In genomic region chr2:85087541-85087940, GRCh38 we compare ENCODE assay signal across 36 cellular contexts. TPM values are rescaled to one million over a fixed set of nuclear protein-coding genes. Genes with fewer than 3 reads are reported as not detected.
DNase-seq lines count a peak whose midpoint lies in the region; ATAC-seq, FAIRE-seq and TF ChIP-seq lines count a peak whose summit lies in the region.
"Had no signal": no experiment of that assay in that cellular context is flagged by ENCODE, and none has a peak within 500 bp of the region (broad histone marks: within the 10 kb centered on the region; RNA-seq: fewer than 3 reads in every experiment).

No MANE protein-coding gene starts in this region.

- no TSS peak for BruUV-seq in HepG2 (replicated peaks; lab: Mats Ljungman, UMichigan)

- peaks cover 14% of the 10 kb centered on the region for H3K9me3 Mint-ChIP-seq in WTC11
- no peaks in the 10 kb centered on the region for H3K9me3 Mint-ChIP-seq in natural killer cell treated with Interleukin-12 subunit alpha and Interleukin-12 subunit beta and Interleukin-15 and Interleukin-18, amount 100 ng/mL, for 72 hours
- H3K9me3 Mint-ChIP-seq: CD4-positive, alpha-beta T cell had no signal

- peaks cover 31% of the 10 kb centered on the region for H3K4me1 Mint-ChIP-seq in WTC11
- H3K4me1 Mint-ChIP-seq in natural killer cell treated with Interleukin-12 subunit alpha and Interleukin-12 subunit beta and Interleukin-15 and Interleukin-18, amount 100 ng/mL, for 72 hours (ENCODE audit: low read depth in 2 of 2) = no peaks in the 10 kb centered on the region
- H3K4me1 Mint-ChIP-seq: B cell; CD14-positive monocyte; CD4-positive, alpha-beta memory T cell; CD4-positive, CD25-positive, alpha-beta regulatory T cell; CD8-positive, alpha-beta memory T cell had no signal

- TF ChIP-seq POLR2A in HepG2 (IDR thresholded peaks at IDR 0.05; ENCODE audit: insufficient read depth in 1 of 2, low read depth in 2 of 2, low read length in 2 of 2) (no peak), right lobe of liver (IDR thresholded peaks at IDR 0.05) (no peak), H1 (IDR thresholded peaks at IDR 0.05; ENCODE audit: control extremely low read depth in 1 of 2, low read depth in 2 of 2, low read length in 2 of 2) (no peak)

- no peak overlapping the region for H3K4me3 Mint-ChIP-seq in WTC11
- H3K4me3 Mint-ChIP-seq in natural killer cell treated with Interleukin-12 subunit alpha and Interleukin-12 subunit beta and Interleukin-15 and Interleukin-18, amount 100 ng/mL, for 72 hours = no peak overlapping the region
- H3K4me3 Mint-ChIP-seq: B cell; CD14-positive monocyte; CD4-positive, alpha-beta memory T cell; CD4-positive, alpha-beta T cell; CD4-positive, CD25-positive, alpha-beta regulatory T cell; CD8-positive, alpha-beta memory T cell; CD8-positive, alpha-beta T cell had no signal

- no peak for TF ChIP-seq EP300 in HepG2 (IDR thresholded peaks at IDR 0.05; ENCODE audit: low read depth in 2 of 2, low read length in 2 of 2)
- no peak for TF ChIP-seq EP300 in HepG2 (CRISPR knock-in tag; IDR thresholded peaks at IDR 0.05; ENCODE audit: borderline replicate concordance)
- TF ChIP-seq EP300 in H1 (IDR thresholded peaks at IDR 0.05; ENCODE audit: borderline replicate concordance in 1 of 2, low read depth in 2 of 2, low read length in 2 of 2) = no peak

- H2BK20ac ChIP-seq in H1 (ENCODE audit: low read length) = 0 out of 2 replicates have a peak overlapping the region, but pooled peaks have one; percentile 40

- no peak for DNase-seq in HepG2 (ENCODE audit: low spot score)
- DNase-seq in right lobe of liver = no peak
- no peak for DNase-seq in WTC11 (ENCODE audit: low spot score)
- no peak for DNase-seq in H1 (ENCODE audit: low read depth in 1 of 2, low spot score in 2 of 2)
- no peak for DNase-seq in glomerular visceral epithelial cell (ENCODE audit: extremely low spot score)
- DNase-seq in natural killer cell treated with Interleukin-12 subunit alpha and Interleukin-12 subunit beta and Interleukin-15 and Interleukin-18, amount 100 ng/mL, for 72 hours (ENCODE audit: low spot score) = no peak
- DNase-seq: 8988T; ACHN; AML-193; BE2C; C1 segment of cervical spinal cord; Caco-2; Calu3; CD4-positive, alpha-beta memory T cell; CD4-positive, alpha-beta T cell; CD4-positive, CD25-positive, alpha-beta regulatory T cell; CD8-positive, alpha-beta memory T cell; CD8-positive, alpha-beta T cell; COR-L47; DMS 273 treated with DMSO at 0.1 percent for 48 hours; DMS153; DMS53; DMS79; DMS79 treated with DMSO at 0.1 percent for 48 hours; DND-41; EL had no signal

- H4K91ac ChIP-seq in H1 (replicated peaks; ENCODE audit: insufficient read length, low read length) = no peak overlapping the region

- peaks cover 6% of the 10 kb centered on the region for H3K36me3 Mint-ChIP-seq in WTC11
- no peaks in the 10 kb centered on the region for H3K36me3 Mint-ChIP-seq in natural killer cell treated with Interleukin-12 subunit alpha and Interleukin-12 subunit beta and Interleukin-15 and Interleukin-18, amount 100 ng/mL, for 72 hours
- H3K36me3 Mint-ChIP-seq: CD14-positive monocyte; CD4-positive, alpha-beta memory T cell; CD4-positive, CD25-positive, alpha-beta regulatory T cell; CD8-positive, alpha-beta memory T cell; CD8-positive, alpha-beta T cell had no signal

- intact Hi-C loops in HepG2 (cut with micrococcal nuclease; ENCODE audit: unreplicated experiment) (no loop called here), right lobe of liver (cut with DNase I) (no loop called here)

- no peak overlapping the region for H3K14ac ChIP-seq in H1 (ENCODE audit: insufficient read length)

- no peaks in the 10 kb centered on the region for H3K9me3 ChIP-seq in HepG2 (ENCODE audit: low read length)
- H3K9me3 ChIP-seq in right lobe of liver = no peaks in the 10 kb centered on the region
- H3K9me3 ChIP-seq in H1 (ENCODE audit: insufficient read depth in 2 of 2, low read depth in 1 of 2, low read length in 1 of 2) = no peaks in the 10 kb centered on the region
- H3K9me3 ChIP-seq: A549, BE2C, Caco-2 had no signal

- peaks cover 4 to 22% of the 10 kb centered on the region in 2 experiments; a peak in 4 of 5 replicates for H3K27me3 ChIP-seq in HepG2 (ENCODE audit: control insufficient read depth in 1 of 2, insufficient read depth in 2 of 2, low read length in 2 of 2)
- no peaks in the 10 kb centered on the region for H3K27me3 ChIP-seq in right lobe of liver
- no peaks in the 10 kb centered on the region for H3K27me3 ChIP-seq in H1 (replicated peaks in 1 of 4; ENCODE audit: control insufficient read depth in 3 of 4, extremely low read depth in 1 of 4, insufficient read depth in 3 of 4, low read length in 3 of 4)
- H3K27me3 ChIP-seq: BLaER1; BLaER1 treated with 17β-estradiol and CSF1 and Interleukin-3, amounts not matched to agents 10 nM and 100 nM had no signal

- no peak overlapping the region for H2BK5ac ChIP-seq in H1 (ENCODE audit: low read depth, low read length)

- CTCF ChIA-PET in HepG2 (lab: Yijun Ruan, JAX; ENCODE audit: low intra/inter-chr PET ratio, low total read pairs) = no interaction called here
- CTCF ChIA-PET in WTC11 (lab: Charles Lee) = no interaction called here
- CTCF ChIA-PET in H1 (lab: Charles Lee; ENCODE audit: partially characterized antibody) = interaction anchor here (0.6 to 3.7 kb wide), 4 partner anchors 20 to 211 kb away, joined by 4 to 29 read pairs (median 4); no protein-coding TSS in a partner anchor

- no peak overlapping the region for H2AK5ac ChIP-seq in H1 (ENCODE audit: low read depth, low read length)

- no peak overlapping the region for H3K18ac ChIP-seq in H1 (ENCODE audit: extremely low read depth, low read length)

- H3K79me2 ChIP-seq in HepG2 (ENCODE audit: insufficient read depth, low read length) = no peaks in the 10 kb centered on the region
- no peaks in the 10 kb centered on the region for H3K79me2 ChIP-seq in H1 (ENCODE audit: control insufficient read depth in 1 of 2, insufficient read depth in 2 of 2, low read length in 2 of 2)

- no peak overlapping the region for H3K23ac ChIP-seq in H1 (ENCODE audit: insufficient read length)

- H2BK120ac ChIP-seq in H1 (replicated peaks; ENCODE audit: low read depth, low read length) = no peak overlapping the region

- no peak overlapping the region for H2AFZ ChIP-seq in HepG2 (ENCODE audit: low read length)
- no peak overlapping the region for H2AFZ ChIP-seq in H1 (ENCODE audit: low read length)

- in situ Hi-C loops in HepG2 (cut with HindIII; ENCODE audit: extremely low pct_ligation_motif_present, low pct_unique_long_range_greater_than_20kb) = no loop called here

- no peak overlapping the region for H3K27ac ChIP-seq in HepG2 (ENCODE audit: extremely low read length, insufficient read depth, low read length)
- no peak overlapping the region for H3K27ac ChIP-seq in right lobe of liver
- no peak overlapping the region for H3K27ac ChIP-seq in H1 (ENCODE audit: low read depth, low read length)
- H3K27ac ChIP-seq: 22Rv1; A549; BLaER1; BLaER1 treated with 17β-estradiol and CSF1 and Interleukin-3, amounts not matched to agents 10 nM and 100 nM; C4-2B had no signal

- POLR2A ChIA-PET in HepG2 (lab: Yijun Ruan, JAX) = no interaction called here
- POLR2A ChIA-PET in WTC11 (lab: Charles Lee) = no interaction called here
- POLR2A ChIA-PET in H1 (lab: Charles Lee; ENCODE audit: partially characterized antibody) = no interaction called here

- H3K56ac ChIP-seq in H1 (replicated peaks; ENCODE audit: insufficient read length, low read depth, low read length) = no peak overlapping the region

- H3K79me1 ChIP-seq in H1 (ENCODE audit: low read depth, low read length) = no peaks in the 10 kb centered on the region

- H4K8ac ChIP-seq in H1 (ENCODE audit: extremely low read depth, insufficient read depth, low read length) = no peak overlapping the region

- ATAC-seq in HepG2 (no peak), right lobe of liver (no peak), WTC11 (no peak)
- ATAC-seq in natural killer cell treated with Interleukin-12 subunit alpha and Interleukin-12 subunit beta and Interleukin-15 and Interleukin-18, amount 100 ng/mL, for 72 hours = no peak
- ATAC-seq: A549; CD8-positive, alpha-beta T cell had no signal

- no peak overlapping the region for H4K5ac ChIP-seq in H1 (ENCODE audit: insufficient read length, low read depth, low read length)

- H2BK12ac ChIP-seq in H1 (ENCODE audit: low read depth, low read length) = no peak overlapping the region; the same call in 1 of the 2 replicates

- H3K4me1 ChIP-seq in HepG2 (ENCODE audit: insufficient read depth, low read length) (no peaks in the 10 kb centered on the region), right lobe of liver (no peaks in the 10 kb centered on the region), H1 (replicated peaks in 1 of 4; ENCODE audit: control insufficient read depth in 3 of 4, insufficient read depth in 4 of 4, low read length in 3 of 4) (peaks cover 3 to 18% (median 9%) of the 10 kb centered on the region in 4 experiments)
- H3K4me1 ChIP-seq: A549, BE2C, Caco-2 had no signal

- TF ChIP-seq RAD21 in HepG2 (CRISPR knock-in tag; IDR thresholded peaks at IDR 0.05) (no peak), H1 (IDR thresholded peaks at IDR 0.05 in 1 of 2, conservative IDR thresholded peaks at IDR 0.05 in 1 of 2; ENCODE audit: low read depth in 2 of 2, low read length in 2 of 2) (no peak)

- H3K4me2 ChIP-seq in HepG2 (ENCODE audit: low read depth, low read length) (no peak overlapping the region), H1 (ENCODE audit: insufficient read depth in 1 of 2, low read depth in 2 of 2, low read length in 2 of 2) (no peak overlapping the region)
- H3K4me2 ChIP-seq: A549; BLaER1; BLaER1 treated with 17β-estradiol and CSF1 and Interleukin-3, amounts not matched to agents 10 nM and 100 nM had no signal

- H3K4ac ChIP-seq in H1 (replicated peaks; ENCODE audit: insufficient read length, low read depth, low read length) = no peak overlapping the region

- H3K23me2 ChIP-seq in H1 (ENCODE audit: low read depth, low read length) = no peaks in the 10 kb centered on the region

- FAIRE-seq in HepG2 (lab: Jason Lieb, UNC) (no peak), H1 (lab: Jason Lieb, UNC) (no peak)
- FAIRE-seq: A204.1, A549, D721Med had no signal

- H3K9ac ChIP-seq in HepG2 (ENCODE audit: insufficient read depth, low read depth, low read length) (no peak overlapping the region), H1 (replicated peaks in 1 of 4; ENCODE audit: extremely low read depth in 1 of 4, low read depth in 3 of 4, low read length in 3 of 4) (no peak overlapping the region)
- H3K9ac ChIP-seq: BLaER1; BLaER1 treated with 17β-estradiol and CSF1 and Interleukin-3, amounts not matched to agents 10 nM and 100 nM had no signal

- H3K27me3 Mint-ChIP-seq in WTC11 (ENCODE audit: low read depth) = peaks cover 10% of the 10 kb centered on the region
- H3K27me3 Mint-ChIP-seq in natural killer cell treated with Interleukin-12 subunit alpha and Interleukin-12 subunit beta and Interleukin-15 and Interleukin-18, amount 100 ng/mL, for 72 hours = peaks cover 19 to 24% of the 10 kb centered on the region in 2 donors

- H3K4me3 ChIP-seq in HepG2 (replicated peaks in 1 of 3; ENCODE audit: insufficient read depth in 1 of 3, low read depth in 2 of 3, low read length in 3 of 3) = no peak overlapping the region
- no peak overlapping the region for H3K4me3 ChIP-seq in right lobe of liver
- H3K4me3 ChIP-seq in H1 (ENCODE audit: extremely low read depth in 1 of 4, insufficient read depth in 2 of 4, low read depth in 3 of 4, low read length in 4 of 4) = no peak overlapping the region
- H3K4me3 ChIP-seq: A549; BLaER1; BLaER1 treated with 17β-estradiol and CSF1 and Interleukin-3, amounts not matched to agents 10 nM and 100 nM had no signal

- WGBS in HepG2 (ENCODE audit: low lambda C conversion rate) = 6% methylated on average over 5 of the region's 5 CpGs
- WGBS in right lobe of liver (ENCODE audit: insufficient coverage, low coverage, low lambda C conversion rate, missing lambda C conversion rate) = 71% methylated on average over 5 of the region's 5 CpGs
- 89% methylated on average over 5 of the region's 5 CpGs; no CpG with 5 or more reads in 1 of the 2 experiments for WGBS in H1 (ENCODE audit: extremely low coverage in 1 of 2, insufficient coverage in 1 of 2, insufficient read length in 1 of 2, insufficient replicate concordance in 2 of 2, low coverage in 1 of 2, low lambda C conversion rate in 2 of 2, missing lambda C conversion rate in 1 of 2), 2 experiments

- H3K36me3 ChIP-seq in HepG2 (replicated peaks in 1 of 2; ENCODE audit: control insufficient read depth in 1 of 2, insufficient read depth in 2 of 2, low read length in 2 of 2) = no peaks in the 10 kb centered on the region
- no peaks in the 10 kb centered on the region for H3K36me3 ChIP-seq in right lobe of liver
- H3K36me3 ChIP-seq in H1 (ENCODE audit: control insufficient read depth in 2 of 4, insufficient read depth in 4 of 4, low read length in 3 of 4) = no peaks in the 10 kb centered on the region
- H3K36me3 ChIP-seq: BE2C; BLaER1; BLaER1 treated with 17β-estradiol and CSF1 and Interleukin-3, amounts not matched to agents 10 nM and 100 nM had no signal

- no peak overlapping the region for H2BK15ac ChIP-seq in H1 (ENCODE audit: low read length)

- no peak for TF ChIP-seq CTCF in HepG2 (CRISPR knock-in tag; IDR thresholded peaks at IDR 0.05)
- TF ChIP-seq CTCF in right lobe of liver (IDR thresholded peaks at IDR 0.05) = no peak
- TF ChIP-seq CTCF in WTC11 (IDR thresholded peaks at IDR 0.05) = no peak
- TF ChIP-seq CTCF in H1 (IDR thresholded peaks at IDR 0.05; ENCODE audit: control extremely low read depth in 1 of 3, insufficient read depth in 1 of 3, low read depth in 1 of 3, low read length in 3 of 3) = no peak

- H3K27ac Mint-ChIP-seq in WTC11 = no peak overlapping the region
- no peak overlapping the region for H3K27ac Mint-ChIP-seq in natural killer cell treated with Interleukin-12 subunit alpha and Interleukin-12 subunit beta and Interleukin-15 and Interleukin-18, amount 100 ng/mL, for 72 hours
- H3K27ac Mint-ChIP-seq: B cell; CD14-positive monocyte; CD4-positive, alpha-beta memory T cell; CD4-positive, alpha-beta T cell; CD4-positive, CD25-positive, alpha-beta regulatory T cell; CD8-positive, alpha-beta memory T cell; CD8-positive, alpha-beta T cell had no signal

- H4K20me1 ChIP-seq in HepG2 (ENCODE audit: insufficient read depth, low read length) = no peaks in the 10 kb centered on the region
- no peaks in the 10 kb centered on the region for H4K20me1 ChIP-seq in H1 (replicated peaks in 1 of 2; ENCODE audit: control insufficient read depth in 1 of 2, insufficient read depth in 2 of 2, low read length in 2 of 2)
- H4K20me1 ChIP-seq: BLaER1; BLaER1 treated with 17β-estradiol and CSF1 and Interleukin-3, amounts not matched to agents 10 nM and 100 nM had no signal

RNA-seq across cellular contexts. Expression of gene TCF7L1, which starts 45.7 kb away (rescaled TPM):
- total RNA-seq in HepG2 (2016; rRNA removed; fragmentation: Illumina TruSeq; extraction: Trizol) = 0.04 and 0.08 TPM in 2 replicates
- total RNA-seq in HepG2 (2016; cell fraction: cytosol; rRNA removed; fragmentation: Illumina TruSeq; extraction: Trizol; ENCODE audit: low read depth) = not detected in 2 replicates
- 0.04 and 0.07 TPM in 2 replicates for total RNA-seq in HepG2 (2016; cell fraction: insoluble cytoplasmic fraction; rRNA removed; fragmentation: Illumina TruSeq; extraction: Trizol)
- total RNA-seq in HepG2 (2016; cell fraction: membrane; rRNA removed; fragmentation: Illumina TruSeq; extraction: Trizol) = 0.06 and 0.07 TPM in 2 replicates
- not detected in 2 replicates for total RNA-seq in HepG2 (2016; cell fraction: nucleus; rRNA removed; fragmentation: Illumina TruSeq; extraction: Trizol)
- 0.15 and 0.24 TPM in 2 replicates for polyA plus RNA-seq in HepG2 (2011; rRNA removed)
- 0.09 and 0.12 TPM in 2 replicates for polyA plus RNA-seq in HepG2 (2011; cell fraction: cytosol; rRNA removed)
- 0.90 and 1.0 TPM in 2 replicates for polyA plus RNA-seq in HepG2 (2011; cell fraction: nucleus; rRNA removed)
- polyA plus RNA-seq in HepG2 (2012) = 2.6 and 2.7 TPM in 2 replicates
- polyA plus RNA-seq in HepG2 (2016; cell fraction: cytosol; fragmentation: Illumina TruSeq; extraction: Trizol; ENCODE audit: low read depth) = 0.12 and 0.14 TPM in 2 replicates
- 0.46 and 0.48 TPM in 2 replicates for polyA plus RNA-seq in HepG2 (2016; cell fraction: insoluble cytoplasmic fraction; fragmentation: Illumina TruSeq; extraction: Trizol; ENCODE audit: low read depth)
- 0.37 and 0.49 TPM in 2 replicates for polyA plus RNA-seq in HepG2 (2016; cell fraction: membrane; fragmentation: Illumina TruSeq; extraction: Trizol; ENCODE audit: low read depth)
- 0.55 and 0.99 TPM in 2 replicates for polyA plus RNA-seq in HepG2 (2016; cell fraction: nucleus; fragmentation: Illumina TruSeq; extraction: Trizol; ENCODE audit: insufficient read depth, low read depth)
- 0.05 and 0.28 TPM in 2 replicates for polyA minus RNA-seq in HepG2 (2011; rRNA and poly(A)+ RNA removed; ENCODE audit: low replicate concordance)
- not detected in 2 replicates for polyA minus RNA-seq in HepG2 (2011; cell fraction: cytosol; rRNA and poly(A)+ RNA removed)
- polyA minus RNA-seq in HepG2 (2011; cell fraction: nucleus; rRNA and poly(A)+ RNA removed) = 0.13 and 0.25 TPM in 2 replicates
- 1 to 10 TPM; 1.2 to 8.8 (median 3.7) TPM for total RNA-seq in right lobe of liver
- total RNA-seq in WTC11 (2021) = 104 to 108 TPM (median 106 TPM) in 3 replicates
- 108 and 110 TPM in 2 replicates for total RNA-seq in H1 (2021; fragmentation: NEBNext Ultra II Directional; extraction: Animal tissue kit (Norgen Biotek cat#: 25700))
- 27.5 and 49.5 TPM in 2 replicates for polyA plus RNA-seq in H1 (2011; rRNA removed)
- polyA plus RNA-seq in H1 (2011; cell fraction: cytosol; rRNA removed) = 11.0 TPM
- polyA plus RNA-seq in H1 (2011; cell fraction: nucleus; rRNA removed) = 53.7 TPM
- polyA plus RNA-seq in H1 (2012, experiment 1 of 2) = 117 to 131 TPM (median 126 TPM) in 4 replicates
- polyA plus RNA-seq in H1 (2012, experiment 2 of 2) = 142 TPM
- polyA plus RNA-seq in H1 (2013, experiment 1 of 2) = 141 TPM
- 141 TPM for polyA plus RNA-seq in H1 (2013, experiment 2 of 2)
- polyA minus RNA-seq in H1 (2011; rRNA and poly(A)+ RNA removed) = 15.5 and 22.8 TPM in 2 replicates
- 31.3 TPM for polyA minus RNA-seq in H1 (2011; cell fraction: cytosol; rRNA and poly(A)+ RNA removed)
- polyA minus RNA-seq in H1 (2011; cell fraction: nucleus; rRNA and poly(A)+ RNA removed) = 52.8 TPM
- total RNA-seq in natural killer cell treated with Interleukin-12 subunit alpha and Interleukin-12 subunit beta and Interleukin-15 and Interleukin-18, amount 100 ng/mL, for 72 hours = under 1 TPM in 1 of 2 donors, not detected in 1; 0.14 TPM
- total RNA-seq: A172; CD4-positive, alpha-beta memory T cell; CD4-positive, alpha-beta T cell; CD4-positive, CD25-positive, alpha-beta regulatory T cell; CD8-positive, alpha-beta memory T cell; CD8-positive, alpha-beta T cell had no signal

Comparison
In these comparisons a context has a peak if more than half of its experiments do, and no peak if none do; other contexts are left out.
1. RNA of gene TCF7L1, which starts 45.7 kb away (total RNA-seq): 108 to 110 TPM in H1 and 104 to 108 TPM in WTC11; 1.2 to 8.8 TPM in right lobe of liver, 0.14 TPM in natural killer cell treated with Interleukin-12 subunit alpha and Interleukin-12 subunit beta and Interleukin-15 and Interleukin-18, amount 100 ng/mL, for 72 hours and 0.04 to 0.08 TPM in HepG2; every median in the first group is over 10 times any median in the second.
2. Of the 50 proteins assayed by ChIP-seq in both HepG2 and WTC11: peak only in HepG2: none; only in WTC11: none; in both: ZNF317; in neither: 49.